In genomic region chr2:117774716-117775115, GRCh38 we compare ENCODE assay signal across 31 cellular contexts.
"Had no signal": no experiment of that assay in that cellular context is flagged by ENCODE, and none has a peak within 500 bp of the region (broad histone marks: within the 10 kb centered on the region; RNA-seq: fewer than 3 reads in every experiment).

No MANE protein-coding gene starts in this region.

- H3K27me3 ChIP-seq: ascending aorta, Peyer's patch had no signal

- H3K4me1 ChIP-seq: ascending aorta, Peyer's patch, SJCRH30 had no signal

- FAIRE-seq: K562 had no signal

- DNase-seq: activated CD4-positive, alpha-beta T cell treated with anti-CD3 and anti-CD28 coated beads for 36 hours; activated CD4-positive, alpha-beta T cell treated with anti-CD3 and anti-CD28 coated beads, Interleukin-2, amount 10 ng/mL, durations not matched to agents 7 days and 5 days; activated CD4-positive, alpha-beta T cell treated with anti-CD3 and anti-CD28 coated beads, Interleukin-2, amount 50 U/mL, for 48 hours; activated CD8-positive, alpha-beta memory T cell treated with anti-CD3 and anti-CD28 coated beads, Interleukin-2, amount 50 U/mL, for 4 hours; activated CD8-positive, alpha-beta T cell treated with anti-CD3 and anti-CD28 coated beads, Interleukin-2, amount 10 ng/mL, durations not matched to agents 7 days and 5 days; activated effector memory CD4-positive, alpha-beta T cell treated with Interleukin-2 at 50 U/mL for 16 hours; activated naive CD4-positive, alpha-beta T cell treated with anti-CD3 and anti-CD28 coated beads, Interleukin-2, amount 10 ng/mL, durations not matched to agents 7 days and 5 days; activated naive CD8-positive, alpha-beta T cell treated with anti-CD3 and anti-CD28 coated beads for 36 hours; activated T-cell treated with anti-CD3 and anti-CD28 coated beads for 4 hours; activated T-cell treated with anti-CD3 and anti-CD28 coated beads, Interleukin-2, amount 50 U/mL, for 48 hours; amygdala; caudate nucleus; cerebellar nuclear complex; NCI-H1105; NCI-H1436; NCI-H1694; NCI-H1930; NCI-H2081 treated with DMSO at 0.1 percent for 48 hours; NCI-H345; NCI-H524 treated with DMSO at 0.1 percent for 48 hours; NCI-H748 treated with DMSO at 0.1 percent for 48 hours; NK-92 treated with Interleukin-12 subunit alpha and Interleukin-12 subunit beta, amount 100 ng/mL, for 24 hours; PC-3; Peyer's patch; SHP77; SJCRH30 had no signal

- ATAC-seq: activated CD4-positive, alpha-beta T cell treated with anti-CD3 and anti-CD28 coated beads for 36 hours; activated CD4-positive, CD25-positive, alpha-beta regulatory T cell treated with anti-CD3 and anti-CD28 coated beads, Interleukin-2, amount 50 U/mL, for 24 hours; activated CD8-positive, alpha-beta T cell treated with anti-CD3 and anti-CD28 coated beads, Interleukin-2, amount 10 ng/mL, durations not matched to agents 7 days and 5 days; K562; PC-3; WTC11 had no signal

- H3K27ac ChIP-seq: ascending aorta, Peyer's patch, SJCRH30, SK-N-MC had no signal

- H3K9me3 ChIP-seq: ascending aorta, Peyer's patch, SJCRH30 had no signal

- H3K36me3 ChIP-seq: ascending aorta, Peyer's patch, SJCRH30 had no signal

- H3K4me3 ChIP-seq: ascending aorta, K562, Peyer's patch, SJCRH30, SK-N-MC had no signal
